In genomic region chr11:1330473-1330872, GRCh38 we compare ENCODE assay signal across 19 cellular contexts. TPM values are rescaled to one million over a fixed set of nuclear protein-coding genes. Genes with fewer than 3 reads are reported as not detected.
DNase-seq lines count a peak whose midpoint lies in the region; ATAC-seq and TF ChIP-seq lines count a peak whose summit lies in the region.
"Had no signal": no experiment of that assay in that cellular context is flagged by ENCODE, and none has a peak within 500 bp of the region (broad histone marks: within the 10 kb centered on the region; RNA-seq: fewer than 3 reads in every experiment).

No MANE protein-coding gene starts in this region.

- TF ChIP-seq CTCF in MM.1S (IDR thresholded peaks at IDR 0.05; ENCODE audit: low read length) = no peak

- H3K36me3 ChIP-seq in MM.1S (replicated peaks; ENCODE audit: insufficient read depth, low read length) = no peaks in the 10 kb centered on the region
- H3K36me3 ChIP-seq: MG63 had no signal

- H3K27me3 Mint-ChIP-seq in effector memory CD8-positive, alpha-beta T cell = peaks cover 15 to 28% of the 10 kb centered on the region in 2 donors

- no peak overlapping the region for H3K27ac ChIP-seq in MM.1S (ENCODE audit: low read length)

- ATAC-seq in effector memory CD8-positive, alpha-beta T cell (replicated peaks) = peak; percentile 27
- ATAC-seq: HepG2, Panc1 had no signal

- H3K27me3 ChIP-seq in MM.1S (replicated peaks; ENCODE audit: insufficient read depth, low read length) = peaks cover 46% of the 10 kb centered on the region
- H3K27me3 ChIP-seq: MG63 had no signal

- in situ Hi-C loops in G401 (cut with HindIII; ENCODE audit: low sequenced_read_pairs) = no loop called here

- no peak overlapping the region for H3K4me2 ChIP-seq in MM.1S (ENCODE audit: low read depth, low read length)

- H3K79me2 ChIP-seq in MM.1S (ENCODE audit: low read length) = no peaks in the 10 kb centered on the region

- no peak overlapping the region for H3K4me3 ChIP-seq in MM.1S (ENCODE audit: low read length)
- H3K4me3 ChIP-seq: MG63 had no signal

- H3K9me2 ChIP-seq in MM.1S (replicated peaks; ENCODE audit: insufficient read depth, low read length) = no peaks in the 10 kb centered on the region

- H3F3A ChIP-seq in MM.1S (ENCODE audit: insufficient read depth, low read length) = peaks cover 2% of the 10 kb centered on the region; the same call in 1 of the 2 replicates

- H4K20me1 ChIP-seq in MM.1S (ENCODE audit: insufficient read depth, low read length) = no peaks in the 10 kb centered on the region

- DNase-seq in activated CD8-positive, alpha-beta memory T cell treated with anti-CD3 and anti-CD28 coated beads for 24 hours = peak; percentile 52
- DNase-seq in activated CD8-positive, alpha-beta memory T cell treated with anti-CD3 and anti-CD28 coated beads, Interleukin-2, amount 50 U/mL, for 4 hours = no peak
- DNase-seq in stimulated activated CD4-positive, alpha-beta T cell treated with anti-CD3 and anti-CD28 coated beads, Interleukin-4, amount 100 ng/mL, for 24 hours = peak; percentile 55
- DNase-seq in stimulated activated CD4-positive, alpha-beta T cell treated with anti-CD3 and anti-CD28 coated beads, Interleukin-2, amount 100 ng/mL, for 48 hours = no peak
- no peak for DNase-seq in effector memory CD8-positive, alpha-beta T cell
- DNase-seq in G401 (ENCODE audit: low spot score) (no peak), SW480 (ENCODE audit: low spot score) (no peak), MM.1S (no peak)
- DNase-seq: CD4-positive, alpha-beta T cell; DMS79 treated with DMSO at 0.1 percent for 48 hours; GDM1; HCEC 1CT; MG63; NCI-H2029; NCI-H2171 treated with DMSO at 0.1 percent for 48 hours; NCI-H510A; NCI-H82 had no signal

- peaks cover 7% of the 10 kb centered on the region for H3K4me1 ChIP-seq in MM.1S (ENCODE audit: low read length)

- H3K4me1 Mint-ChIP-seq in effector memory CD8-positive, alpha-beta T cell (ENCODE audit: low read depth in 2 of 2) = peaks cover 0 to 3% of the 10 kb centered on the region in 2 donors

- H3K27ac Mint-ChIP-seq in effector memory CD8-positive, alpha-beta T cell = no peak overlapping the region
- H3K27ac Mint-ChIP-seq: CD4-positive, alpha-beta T cell had no signal

- H3K9ac ChIP-seq in MM.1S (ENCODE audit: low read length) = no peak overlapping the region

- H2AFZ ChIP-seq in MM.1S (ENCODE audit: low read length) = no peak overlapping the region

- no peak overlapping the region for H3K4me3 Mint-ChIP-seq in effector memory CD8-positive, alpha-beta T cell
- H3K4me3 Mint-ChIP-seq: CD4-positive, alpha-beta T cell had no signal

- no peaks in the 10 kb centered on the region for H3K9me3 ChIP-seq in MM.1S (replicated peaks; ENCODE audit: insufficient read depth, low read length)

- H3K9me3 Mint-ChIP-seq in effector memory CD8-positive, alpha-beta T cell = peaks cover 0 to 4% of the 10 kb centered on the region in 2 donors
- H3K9me3 Mint-ChIP-seq: CD4-positive, alpha-beta T cell had no signal

- peaks cover 15% of the 10 kb centered on the region for H3K36me3 Mint-ChIP-seq in effector memory CD8-positive, alpha-beta T cell (ENCODE audit: insufficient read depth)

RNA-seq across cellular contexts. Expression of gene TOLLIP, which starts 21.0 kb away (rescaled TPM):
- 30.0 and 36.4 TPM in 2 replicates for total RNA-seq in G401 (2014; rRNA removed; shearing (Covaris generic))

RNA-seq across cellular contexts. Expression of gene BRSK2, which starts 59.3 kb away (rescaled TPM):
- 5.2 and 9.2 TPM in 2 replicates for total RNA-seq in G401 (2014; rRNA removed; shearing (Covaris generic))

Comparison
In these comparisons a context has a peak if more than half of its experiments do, and no peak if none do; other contexts are left out.
1. DNase-seq: peak in activated CD8-positive, alpha-beta memory T cell treated with anti-CD3 and anti-CD28 coated beads for 24 hours (single experiment) and stimulated activated CD4-positive, alpha-beta T cell treated with anti-CD3 and anti-CD28 coated beads, Interleukin-4, amount 100 ng/mL, for 24 hours (single experiment); none in activated CD8-positive, alpha-beta memory T cell treated with anti-CD3 and anti-CD28 coated beads, Interleukin-2, amount 50 U/mL, for 4 hours (single experiment), stimulated activated CD4-positive, alpha-beta T cell treated with anti-CD3 and anti-CD28 coated beads, Interleukin-2, amount 100 ng/mL, for 48 hours (0 of 2), effector memory CD8-positive, alpha-beta T cell (0 of 3), G401 (single experiment), SW480 (single experiment) and MM.1S (single experiment).